2 cellular contexts compared by ENCODE assay signal in the genomic region with DNA sequence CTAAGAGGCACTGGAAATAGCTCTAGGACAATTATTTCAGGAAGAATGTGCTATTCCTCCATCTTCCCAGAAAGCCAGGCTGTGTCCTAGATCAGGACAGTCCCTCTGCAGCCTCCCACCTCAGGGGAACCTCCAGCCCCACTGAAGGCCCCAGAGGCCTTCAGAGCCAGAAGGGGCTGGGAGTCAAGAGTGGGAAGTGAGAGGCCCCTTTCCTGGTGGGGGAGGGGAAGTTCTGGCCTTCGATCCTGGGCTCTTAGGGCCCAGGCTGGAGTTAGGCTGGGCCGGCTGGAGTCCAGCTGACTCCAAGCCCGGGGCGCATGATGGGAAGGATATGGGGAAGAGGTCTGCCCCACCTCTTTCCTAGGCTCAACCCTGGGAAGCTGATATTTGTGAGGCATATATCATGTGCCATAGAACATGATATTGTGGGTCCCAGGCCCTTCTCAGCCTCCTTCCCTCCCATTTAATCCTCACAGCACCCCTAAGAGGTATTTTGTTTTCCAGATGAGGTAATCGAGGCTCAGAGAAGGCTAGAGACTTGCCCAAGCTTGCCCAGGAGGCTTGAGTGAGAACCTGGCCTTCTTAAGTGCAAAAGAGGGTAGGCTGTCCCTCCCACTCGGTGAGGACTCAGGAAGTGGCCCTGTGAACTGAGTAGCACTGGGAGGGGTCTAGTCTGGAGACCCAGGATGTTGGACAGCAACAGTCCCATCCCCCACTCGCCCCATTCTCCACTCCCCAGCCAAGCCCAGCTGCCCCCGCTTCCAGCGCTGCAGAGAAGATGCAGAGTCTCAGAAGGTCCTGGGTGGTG.
TF ChIP-seq lines count a peak whose summit lies in the region.

No MANE protein-coding gene starts in this region.

TF ChIP-seq in IMR-90, 13 proteins besides CTCF, POLR2A, EP300 and RAD21:
- no peak for TF ChIP-seq CHD1 (IDR thresholded peaks at IDR 0.05; ENCODE audit: low read depth, low read length)
- no peak for TF ChIP-seq ELK1 (IDR thresholded peaks at IDR 0.05; ENCODE audit: borderline replicate concordance, low read depth, low read length)
- no peak for TF ChIP-seq MAFK (IDR thresholded peaks at IDR 0.05; ENCODE audit: low read depth, low read length)
- TF ChIP-seq MAZ (IDR thresholded peaks at IDR 0.05; ENCODE audit: borderline replicate concordance, low read depth, low read length), result no peak
- no peak for TF ChIP-seq NFE2L2 (IDR thresholded peaks at IDR 0.05; ENCODE audit: low read depth, low read length)
- TF ChIP-seq FOS (IDR thresholded peaks at IDR 0.05; ENCODE audit: low read depth, low read length), result no peak
- no peak for TF ChIP-seq MXI1 (IDR thresholded peaks at IDR 0.05; ENCODE audit: borderline replicate concordance, low read depth, low read length)
- no peak for TF ChIP-seq BHLHE40 (IDR thresholded peaks at IDR 0.05; ENCODE audit: low read depth, low read length)
- no peak for TF ChIP-seq RCOR1 (IDR thresholded peaks at IDR 0.05; ENCODE audit: insufficient replicate concordance, low read length)
- TF ChIP-seq SMC3 (IDR thresholded peaks at IDR 0.05; ENCODE audit: low read depth, low read length), result no peak

TF ChIP-seq in GM12878, 131 proteins besides CTCF, POLR2A, EP300 and RAD21:
- TF ChIP-seq ATF7 (IDR thresholded peaks at IDR 0.05; ENCODE audit: low read depth) (no peak), ZBTB4 (CRISPR knock-in tag; IDR thresholded peaks at IDR 0.05) (no peak), IRF4 (IDR thresholded peaks at IDR 0.05; ENCODE audit: low read depth, low read length) (no peak), CHD2 (IDR thresholded peaks at IDR 0.05; ENCODE audit: borderline replicate concordance, low read depth, low read length) (no peak), RAD51 (IDR thresholded peaks at IDR 0.05) (no peak), PAX5 (IDR thresholded peaks at IDR 0.05; ENCODE audit: borderline replicate concordance, low read depth, low read length) (no peak), CBFB (IDR thresholded peaks at IDR 0.05; ENCODE audit: low read depth) (no peak), CHD4 (IDR thresholded peaks at IDR 0.05) (no peak), CBX5 (IDR thresholded peaks at IDR 0.05; ENCODE audit: low read depth) (no peak), PAX8 (IDR thresholded peaks at IDR 0.05) (no peak), POLR2AphosphoS2 (IDR thresholded peaks at IDR 0.05; ENCODE audit: low read depth, low read length) (no peak), SREBF1 (IDR thresholded peaks at IDR 0.05; ENCODE audit: low read length) (no peak), CBX3 (IDR thresholded peaks at IDR 0.05; ENCODE audit: borderline replicate concordance, low read depth) (no peak), CEBPB (IDR thresholded peaks at IDR 0.05; ENCODE audit: borderline replicate concordance in 1 of 2, low read depth in 2 of 2, low read length in 2 of 2) (no peak)
